In genomic region chr2:240996834-240997140, GRCh38 we compare ENCODE assay signal across 15 cellular contexts. TPM values are rescaled to one million over a fixed set of nuclear protein-coding genes. Genes with fewer than 3 reads are reported as not detected.
A peak's percentile ranks its signal among the peaks of the same experiment; 100 is the strongest.
DNase-seq lines count a peak whose midpoint lies in the region; ATAC-seq and TF ChIP-seq lines count a peak whose summit lies in the region.
"Had no signal": no experiment of that assay in that cellular context is flagged by ENCODE, and none has a peak within 500 bp of the region (broad histone marks: within the 10 kb centered on the region; RNA-seq: fewer than 3 reads in every experiment).

No MANE protein-coding gene starts in this region.

- H3K27ac ChIP-seq in right cardiac atrium (ENCODE audit: low read length) (peak overlapping the region; percentile 16), psoas muscle (peak overlapping the region; percentile 98), vagina (peak overlapping the region; percentile 79), WERI-Rb-1 (no peak overlapping the region)

- H3K36me3 ChIP-seq in psoas muscle (ENCODE audit: insufficient read depth in 1 of 2, low read depth in 1 of 2) = peaks cover 0 to 10% of the 10 kb centered on the region in 2 donors
- no peaks in the 10 kb centered on the region for H3K36me3 ChIP-seq in vagina
- H3K36me3 ChIP-seq in WERI-Rb-1 = no peaks in the 10 kb centered on the region

- no peak for TF ChIP-seq POLR2A in vagina (IDR thresholded peaks at IDR 0.05)

- intact Hi-C loops in cardiac septum (cut with DNase I) = no loop called here
- intact Hi-C loops in left ventricle myocardium superior (cut with micrococcal nuclease) = no loop called here
- intact Hi-C loops in right cardiac atrium (cut with DNase I) = loop anchor here in 3 of 4 donors (10.0 kb wide), 1 partner anchor 82 kb away; no protein-coding TSS in a partner anchor
- intact Hi-C loops in psoas muscle (cut with DNase I) = loop anchor here in 1 of 2 donors (10.0 kb wide), 1 partner anchor 412 kb away; the partner anchor contains the start of gene CAPN10
- intact Hi-C loops in vagina (cut with DNase I) = no loop called here

- 83% methylated on average over 13 of the region's 13 CpGs for WGBS in right cardiac atrium
- WGBS in psoas muscle, 3 donors = 59 to 74% (median 67%) methylated on average over 13 of the region's 13 CpGs

- no peaks in the 10 kb centered on the region for H3K9me3 ChIP-seq in right cardiac atrium (ENCODE audit: control insufficient read depth, low read length)
- H3K9me3 ChIP-seq in psoas muscle = no peaks in the 10 kb centered on the region
- no peaks in the 10 kb centered on the region for H3K9me3 ChIP-seq in vagina
- no peaks in the 10 kb centered on the region for H3K9me3 ChIP-seq in WERI-Rb-1 (ENCODE audit: severe bottlenecking)

- no peak for ATAC-seq in left ventricle myocardium superior
- no peak for ATAC-seq in right cardiac atrium
- no peak for ATAC-seq in psoas muscle

- TF ChIP-seq CTCF in psoas muscle (IDR thresholded peaks at IDR 0.05) (no peak), vagina (IDR thresholded peaks at IDR 0.05) (no peak), WERI-Rb-1 (IDR thresholded peaks at IDR 0.05; ENCODE audit: low read depth, low read length) (no peak)

- DNase-seq in cardiac septum (ENCODE audit: low spot score) (peak; percentile 53), left ventricle myocardium superior (no peak), right cardiac atrium (no peak), psoas muscle (peak in 1 of 2 donors; percentile 51), vagina (ENCODE audit: extremely low spot score in 2 of 2) (no peak), NCI-H345 (lab: John Stamatoyannopoulos, UW) (no peak), WERI-Rb-1 (no peak), KG1 (lab: John Stamatoyannopoulos, UW) (no peak)
- DNase-seq: activated naive CD8-positive, alpha-beta T cell treated with anti-CD3 and anti-CD28 coated beads, Interleukin-2, amount 10 ng/mL, durations not matched to agents 7 days and 5 days; Calu3; immature natural killer cell; midbrain; NCI-H187 treated with DMSO at 0.1 percent for 48 hours; NCI-H524 treated with DMSO at 0.1 percent for 48 hours; OCI-M1 had no signal

- peaks cover 12% of the 10 kb centered on the region for H3K4me1 ChIP-seq in right cardiac atrium (ENCODE audit: control insufficient read depth, insufficient read depth, low read length)
- H3K4me1 ChIP-seq in psoas muscle = peaks cover 61% of the 10 kb centered on the region
- peaks cover 72% of the 10 kb centered on the region for H3K4me1 ChIP-seq in vagina

- H3K4me3 ChIP-seq in right cardiac atrium (ENCODE audit: low read length) (no peak overlapping the region), psoas muscle (peak overlapping the region; percentile 85), vagina (no peak overlapping the region), WERI-Rb-1 (ENCODE audit: low read depth, low read length) (no peak overlapping the region)

- H3K27me3 ChIP-seq in right cardiac atrium (ENCODE audit: control insufficient read depth, insufficient read depth) = no peaks in the 10 kb centered on the region
- H3K27me3 ChIP-seq in psoas muscle (ENCODE audit: insufficient read depth in 3 of 3, low read length in 2 of 3) = no peaks in the 10 kb centered on the region
- no peaks in the 10 kb centered on the region for H3K27me3 ChIP-seq in vagina
- H3K27me3 ChIP-seq in WERI-Rb-1 (ENCODE audit: insufficient read depth, low read depth, severe bottlenecking) = no peaks in the 10 kb centered on the region

RNA-seq across cellular contexts. Expression of gene SNED1, which starts 1.6 kb away (rescaled TPM):
- 9.7 TPM for total RNA-seq in cardiac septum
- 7.4 TPM for total RNA-seq in left ventricle myocardium superior
- 10 to 100 TPM; 13.8 to 19.2 (median 16.8) TPM for total RNA-seq in right cardiac atrium
- polyA plus RNA-seq in right cardiac atrium = 6.7 TPM
- 10 to 100 TPM in 2 of 4 donors, 1 to 10 TPM in 2; 8.6 to 36.9 (median 11.1) TPM for total RNA-seq in psoas muscle
- polyA plus RNA-seq in psoas muscle = 1 to 10 TPM; 7.8 to 9.2 (median 9.2) TPM
- 55.5 TPM for total RNA-seq in vagina

Comparison
In these comparisons a context has a peak if more than half of its experiments do, and no peak if none do; other contexts are left out.
1. intact Hi-C loops: an anchor here in right cardiac atrium (10.0 kb wide); none called in cardiac septum, left ventricle myocardium superior and vagina.